ENCODE assay signal across 19 cellular contexts in genomic region chr22:23143119-23143518, GRCh38. TPM values are rescaled to one million over a fixed set of nuclear protein-coding genes. Genes with fewer than 3 reads are reported as not detected.
A peak's percentile ranks its signal among the peaks of the same experiment; 100 is the strongest.
DNase-seq lines count a peak whose midpoint lies in the region; ATAC-seq, FAIRE-seq and TF ChIP-seq lines count a peak whose summit lies in the region.
"Had no signal": no experiment of that assay in that cellular context is flagged by ENCODE, and none has a peak within 500 bp of the region (broad histone marks: within the 10 kb centered on the region; RNA-seq: fewer than 3 reads in every experiment).

No MANE protein-coding gene starts in this region.

- no peak overlapping the region for H3K27ac ChIP-seq in naive thymus-derived CD4-positive, alpha-beta T cell (ENCODE audit: low read depth, low read length)
- H3K27ac ChIP-seq in left lung = no peak overlapping the region
- H3K27ac ChIP-seq: testis had no signal

- H3K4me3 Mint-ChIP-seq in activated naive CD8-positive, alpha-beta T cell treated with anti-CD3 and anti-CD28 coated beads, Interleukin-2, amount 10 ng/mL, durations not matched to agents 7 days and 5 days = no peak overlapping the region
- H3K4me3 Mint-ChIP-seq in activated naive CD8-positive, alpha-beta T cell treated with anti-CD3 and anti-CD28 coated beads for 36 hours = no peak overlapping the region
- H3K4me3 Mint-ChIP-seq in activated CD4-positive, alpha-beta memory T cell treated with anti-CD3 and anti-CD28 coated beads for 36 hours = no peak overlapping the region
- H3K4me3 Mint-ChIP-seq in naive thymus-derived CD4-positive, alpha-beta T cell = peak overlapping the region in 8 of 10 donors; percentile 75 to 87 (median 80)
- H3K4me3 Mint-ChIP-seq: mesothelial cell of epicardium had no signal

- intact Hi-C loops in activated CD4-positive, alpha-beta memory T cell treated with anti-CD3 and anti-CD28 coated beads for 36 hours (cut with micrococcal nuclease) = loop anchor here (2.0 kb wide), 1 partner anchor 38 kb away; the partner anchor contains the start of gene BCR
- intact Hi-C loops in naive thymus-derived CD4-positive, alpha-beta T cell (cut with micrococcal nuclease) = loop anchor here (2.0 to 5.0 kb wide), 3 partner anchors 40 to 1406 kb away; partner anchors contain the start of genes MIF (in 1 of the 2) and YPEL1 (in 1 of the 2)
- intact Hi-C loops in left lung (cut with DNase I) = no loop called here

- no peak for TF ChIP-seq CTCF in left lung (IDR thresholded peaks at IDR 0.05)

- peaks cover 2% of the 10 kb centered on the region for H3K36me3 Mint-ChIP-seq in activated naive CD8-positive, alpha-beta T cell treated with anti-CD3 and anti-CD28 coated beads, Interleukin-2, amount 10 ng/mL, durations not matched to agents 7 days and 5 days
- no peaks in the 10 kb centered on the region for H3K36me3 Mint-ChIP-seq in activated naive CD8-positive, alpha-beta T cell treated with anti-CD3 and anti-CD28 coated beads for 36 hours
- no peaks in the 10 kb centered on the region for H3K36me3 Mint-ChIP-seq in activated CD4-positive, alpha-beta memory T cell treated with anti-CD3 and anti-CD28 coated beads for 36 hours
- H3K36me3 Mint-ChIP-seq in naive thymus-derived CD4-positive, alpha-beta T cell = no peaks in the 10 kb centered on the region
- H3K36me3 Mint-ChIP-seq: mesothelial cell of epicardium had no signal

- CTCF ChIA-PET in activated CD4-positive, alpha-beta memory T cell treated with anti-CD3 and anti-CD28 coated beads for 36 hours (lab: Charles Lee) = no interaction called here
- CTCF ChIA-PET in naive thymus-derived CD4-positive, alpha-beta T cell (lab: Charles Lee) = no interaction called here

- TF ChIP-seq POLR2A in erythroblast (IDR thresholded peaks at IDR 0.05; ENCODE audit: low read length) = no peak

- H3K4me1 Mint-ChIP-seq in activated naive CD8-positive, alpha-beta T cell treated with anti-CD3 and anti-CD28 coated beads, Interleukin-2, amount 10 ng/mL, durations not matched to agents 7 days and 5 days = peaks cover 42% of the 10 kb centered on the region
- peaks cover 46% of the 10 kb centered on the region for H3K4me1 Mint-ChIP-seq in activated naive CD8-positive, alpha-beta T cell treated with anti-CD3 and anti-CD28 coated beads for 36 hours
- H3K4me1 Mint-ChIP-seq in activated CD4-positive, alpha-beta memory T cell treated with anti-CD3 and anti-CD28 coated beads for 36 hours (ENCODE audit: low read depth) = peaks cover 50% of the 10 kb centered on the region
- H3K4me1 Mint-ChIP-seq in naive thymus-derived CD4-positive, alpha-beta T cell = peaks cover 31 to 77% (median 65%) of the 10 kb centered on the region in 7 donors

- H3K4me3 ChIP-seq in naive thymus-derived CD4-positive, alpha-beta T cell (ENCODE audit: low read length) = no peak overlapping the region
- H3K4me3 ChIP-seq in left lung = no peak overlapping the region
- H3K4me3 ChIP-seq: testis had no signal

- H3K9me3 ChIP-seq in naive thymus-derived CD4-positive, alpha-beta T cell (ENCODE audit: control insufficient read depth in 2 of 3, low read length in 3 of 3) = no peaks in the 10 kb centered on the region
- no peaks in the 10 kb centered on the region for H3K9me3 ChIP-seq in left lung
- H3K9me3 ChIP-seq: esophagus muscularis mucosa, testis had no signal

- peak overlapping the region; percentile 90 for H3K27ac Mint-ChIP-seq in activated naive CD8-positive, alpha-beta T cell treated with anti-CD3 and anti-CD28 coated beads, Interleukin-2, amount 10 ng/mL, durations not matched to agents 7 days and 5 days
- H3K27ac Mint-ChIP-seq in activated naive CD8-positive, alpha-beta T cell treated with anti-CD3 and anti-CD28 coated beads for 36 hours = no peak overlapping the region
- H3K27ac Mint-ChIP-seq in activated CD4-positive, alpha-beta memory T cell treated with anti-CD3 and anti-CD28 coated beads for 36 hours = peak overlapping the region; percentile 86
- H3K27ac Mint-ChIP-seq in naive thymus-derived CD4-positive, alpha-beta T cell = peak overlapping the region; percentile 28 to 98 (median 93)

- ATAC-seq in activated naive CD8-positive, alpha-beta T cell treated with anti-CD3 and anti-CD28 coated beads, Interleukin-2, amount 10 ng/mL, durations not matched to agents 7 days and 5 days (ENCODE audit: low read depth) = no peak
- ATAC-seq in naive thymus-derived CD4-positive, alpha-beta T cell = no peak
- ATAC-seq in GM21367 (IDR thresholded peaks at IDR 0.05; ENCODE audit: unreplicated experiment) = no peak
- no peak for ATAC-seq in left lung
- ATAC-seq: right cardiac atrium had no signal

- no peaks in the 10 kb centered on the region for H3K27me3 Mint-ChIP-seq in activated naive CD8-positive, alpha-beta T cell treated with anti-CD3 and anti-CD28 coated beads, Interleukin-2, amount 10 ng/mL, durations not matched to agents 7 days and 5 days
- H3K27me3 Mint-ChIP-seq in activated naive CD8-positive, alpha-beta T cell treated with anti-CD3 and anti-CD28 coated beads for 36 hours = no peaks in the 10 kb centered on the region
- H3K27me3 Mint-ChIP-seq in activated CD4-positive, alpha-beta memory T cell treated with anti-CD3 and anti-CD28 coated beads for 36 hours = no peaks in the 10 kb centered on the region
- H3K27me3 Mint-ChIP-seq in naive thymus-derived CD4-positive, alpha-beta T cell = peaks cover 0 to 11% (median 0%) of the 10 kb centered on the region in 5 donors

- DNase-seq in activated naive CD8-positive, alpha-beta T cell treated with anti-CD3 and anti-CD28 coated beads, Interleukin-2, amount 10 ng/mL, durations not matched to agents 7 days and 5 days = no peak
- DNase-seq in activated naive CD8-positive, alpha-beta T cell treated with anti-CD3 and anti-CD28 coated beads for 36 hours = no peak
- DNase-seq in activated CD4-positive, alpha-beta memory T cell treated with anti-CD3 and anti-CD28 coated beads for 36 hours = no peak
- DNase-seq in naive thymus-derived CD4-positive, alpha-beta T cell = no peak
- DNase-seq in GM19239 (ENCODE audit: insufficient read length, low spot score) (no peak), erythroblast (lab: John Stamatoyannopoulos, UW) (no peak), left lung (no peak)
- DNase-seq: amniotic stem cell; central memory CD4-positive, alpha-beta T cell; Karpas-422; NCI-H1092; NCI-H2081; stimulated activated CD4-positive, alpha-beta T cell treated with anti-CD3 and anti-CD28 coated beads, Interleukin-15, amount 100 ng/mL, for 24 hours; testis had no signal

- POLR2A ChIA-PET in activated naive CD8-positive, alpha-beta T cell treated with anti-CD3 and anti-CD28 coated beads, Interleukin-2, amount 10 ng/mL, durations not matched to agents 7 days and 5 days (lab: Charles Lee) = interaction anchor here (1.9 kb wide), 1 partner anchor 14 kb away, joined by 5 read pairs; no protein-coding TSS in a partner anchor
- POLR2A ChIA-PET in activated CD4-positive, alpha-beta memory T cell treated with anti-CD3 and anti-CD28 coated beads for 36 hours (lab: Charles Lee) = no interaction called here
- POLR2A ChIA-PET in naive thymus-derived CD4-positive, alpha-beta T cell (lab: Charles Lee) = interaction anchor here (0.8 to 1.0 kb wide), 2 partner anchors 9 to 139 kb away, joined by 3 read pairs; no protein-coding TSS in a partner anchor

- no peak for FAIRE-seq in GM19239 (lab: Jason Lieb, UNC)

- no peaks in the 10 kb centered on the region for H3K27me3 ChIP-seq in naive thymus-derived CD4-positive, alpha-beta T cell (ENCODE audit: control insufficient read depth in 2 of 2, insufficient read depth in 2 of 2, low read length in 2 of 2)
- H3K27me3 ChIP-seq in left lung = no peaks in the 10 kb centered on the region
- H3K27me3 ChIP-seq: esophagus muscularis mucosa, testis had no signal

- peaks cover 54% of the 10 kb centered on the region in 2 donors for H3K4me1 ChIP-seq in naive thymus-derived CD4-positive, alpha-beta T cell (ENCODE audit: control insufficient read depth in 2 of 2, insufficient read depth in 2 of 2, low read length in 2 of 2)
- H3K4me1 ChIP-seq in left lung = peaks cover 8 to 61% of the 10 kb centered on the region in 2 donors

- H3K9me3 Mint-ChIP-seq in activated naive CD8-positive, alpha-beta T cell treated with anti-CD3 and anti-CD28 coated beads, Interleukin-2, amount 10 ng/mL, durations not matched to agents 7 days and 5 days = no peaks in the 10 kb centered on the region
- H3K9me3 Mint-ChIP-seq in activated naive CD8-positive, alpha-beta T cell treated with anti-CD3 and anti-CD28 coated beads for 36 hours = no peaks in the 10 kb centered on the region
- H3K9me3 Mint-ChIP-seq in activated CD4-positive, alpha-beta memory T cell treated with anti-CD3 and anti-CD28 coated beads for 36 hours = no peaks in the 10 kb centered on the region
- H3K9me3 Mint-ChIP-seq in naive thymus-derived CD4-positive, alpha-beta T cell = peaks cover 0 to 2% (median 0%) of the 10 kb centered on the region in 11 donors
- H3K9me3 Mint-ChIP-seq: mesothelial cell of epicardium had no signal

- no peaks in the 10 kb centered on the region for H3K36me3 ChIP-seq in naive thymus-derived CD4-positive, alpha-beta T cell (ENCODE audit: control insufficient read depth in 2 of 3, insufficient read depth in 3 of 3, low read length in 3 of 3)
- no peaks in the 10 kb centered on the region for H3K36me3 ChIP-seq in left lung
- H3K36me3 ChIP-seq: esophagus muscularis mucosa had no signal

RNA-seq across cellular contexts. Expression of gene RSPH14, which starts 1.3 kb away (rescaled TPM):
- total RNA-seq in activated naive CD8-positive, alpha-beta T cell treated with anti-CD3 and anti-CD28 coated beads, Interleukin-2, amount 10 ng/mL, durations not matched to agents 7 days and 5 days = under 1 TPM; 0.50 to 0.94 TPM
- total RNA-seq in activated naive CD8-positive, alpha-beta T cell treated with anti-CD3 and anti-CD28 coated beads for 36 hours = under 1 TPM in 1 of 2 experiments, not detected in 1; 0.48 TPM
- under 1 TPM in 1 of 2 experiments, not detected in 1; 0.46 TPM for total RNA-seq in activated CD4-positive, alpha-beta memory T cell treated with anti-CD3 and anti-CD28 coated beads for 36 hours
- 1 to 10 TPM in 1 of 5 experiments, under 1 TPM in 1, not detected in 3; 0.81 to 1.3 TPM for total RNA-seq in naive thymus-derived CD4-positive, alpha-beta T cell
- under 1 TPM in 1 of 2 donors, not detected in 1; 0.38 TPM for polyA plus RNA-seq in naive thymus-derived CD4-positive, alpha-beta T cell
- total RNA-seq in left lung = 1 to 10 TPM in 1 of 2 donors, under 1 TPM in 1; 0.41 to 1.8 TPM
- total RNA-seq: osteocyte, right cardiac atrium had no signal

RNA-seq across cellular contexts. Expression of gene RAB36, which starts 2.2 kb away (rescaled TPM):
- 1 to 10 TPM in 1 of 2 experiments, under 1 TPM in 1; 0.68 to 1.3 TPM for total RNA-seq in activated naive CD8-positive, alpha-beta T cell treated with anti-CD3 and anti-CD28 coated beads, Interleukin-2, amount 10 ng/mL, durations not matched to agents 7 days and 5 days
- 1 to 10 TPM in 1 of 2 experiments, under 1 TPM in 1; 0.90 to 1.0 TPM for total RNA-seq in activated naive CD8-positive, alpha-beta T cell treated with anti-CD3 and anti-CD28 coated beads for 36 hours
- total RNA-seq in activated CD4-positive, alpha-beta memory T cell treated with anti-CD3 and anti-CD28 coated beads for 36 hours = under 1 TPM; 0.31 to 0.46 TPM
- total RNA-seq in naive thymus-derived CD4-positive, alpha-beta T cell = 1 to 10 TPM in 1 of 5 experiments, under 1 TPM in 4; 0.10 to 1.2 (median 0.38) TPM
- under 1 TPM; 0.40 to 0.54 TPM for polyA plus RNA-seq in naive thymus-derived CD4-positive, alpha-beta T cell
- 1 to 10 TPM; 3.8 to 10.0 TPM for total RNA-seq in left lung

RNA-seq across cellular contexts. Expression of gene BCR, which starts 37.2 kb away (rescaled TPM):
- 10 to 100 TPM; 36.2 to 39.2 TPM for total RNA-seq in activated naive CD8-positive, alpha-beta T cell treated with anti-CD3 and anti-CD28 coated beads, Interleukin-2, amount 10 ng/mL, durations not matched to agents 7 days and 5 days
- 10 to 100 TPM; 28.3 to 32.0 TPM for total RNA-seq in activated naive CD8-positive, alpha-beta T cell treated with anti-CD3 and anti-CD28 coated beads for 36 hours
- 10 to 100 TPM; 60.4 to 69.0 TPM for total RNA-seq in activated CD4-positive, alpha-beta memory T cell treated with anti-CD3 and anti-CD28 coated beads for 36 hours
- total RNA-seq in naive thymus-derived CD4-positive, alpha-beta T cell = 100 to 1,000 TPM in 1 of 5 experiments, 10 to 100 TPM in 4; 56.2 to 103 (median 94.3) TPM
- 10 to 100 TPM in 1 of 2 donors, 1 to 10 TPM in 1; 6.1 to 19.1 TPM for polyA plus RNA-seq in naive thymus-derived CD4-positive, alpha-beta T cell
- total RNA-seq in left lung = 10 to 100 TPM; 66.1 to 70.4 TPM

Comparison
In these comparisons a context has a peak if more than half of its experiments do, and no peak if none do; other contexts are left out.
1. H3K4me3 Mint-ChIP-seq: peak in naive thymus-derived CD4-positive, alpha-beta T cell (8 of 10); none in activated naive CD8-positive, alpha-beta T cell treated with anti-CD3 and anti-CD28 coated beads, Interleukin-2, amount 10 ng/mL, durations not matched to agents 7 days and 5 days (single experiment), activated naive CD8-positive, alpha-beta T cell treated with anti-CD3 and anti-CD28 coated beads for 36 hours (single experiment) and activated CD4-positive, alpha-beta memory T cell treated with anti-CD3 and anti-CD28 coated beads for 36 hours (single experiment).
2. intact Hi-C loops: an anchor here in activated CD4-positive, alpha-beta memory T cell treated with anti-CD3 and anti-CD28 coated beads for 36 hours (2.0 kb wide) and naive thymus-derived CD4-positive, alpha-beta T cell (2.0 to 5.0 kb wide); none called in left lung.